12 cellular contexts compared by ENCODE assay signal in genomic region chr15:78840661-78841060, GRCh38. TPM values are rescaled to one million over a fixed set of nuclear protein-coding genes. Genes with fewer than 3 reads are reported as not detected.
DNase-seq lines count a peak whose midpoint lies in the region; ATAC-seq and TF ChIP-seq lines count a peak whose summit lies in the region.
"Had no signal": no experiment of that assay in that cellular context is flagged by ENCODE, and none has a peak within 500 bp of the region (broad histone marks: within the 10 kb centered on the region; RNA-seq: fewer than 3 reads in every experiment).

No MANE protein-coding gene starts in this region.

- intact Hi-C loops in activated T-helper 2 cell treated with anti-CD3 and anti-CD28 coated beads, Interferon-gamma antibody, Interleukin-2, Interleukin-4, amounts not matched to agents 10 μg/mL and 5 μg/mL and 100 μg/mL, durations not matched to agents 14 hours and 24 hours and 36 hours (cut with micrococcal nuclease) = no loop called here
- intact Hi-C loops in lower lobe of right lung (cut with DNase I) = no loop called here

- H3K36me3 Mint-ChIP-seq in activated T-helper 2 cell treated with anti-CD3 and anti-CD28 coated beads, Interferon-gamma antibody, Interleukin-2, Interleukin-4, amounts not matched to agents 10 μg/mL and 5 μg/mL and 100 μg/mL, durations not matched to agents 14 hours and 24 hours and 36 hours (ENCODE audit: low read depth) = no peaks in the 10 kb centered on the region

- DNase-seq in CMK (ENCODE audit: low read depth) (peak; percentile 8), HT1080 (ENCODE audit: low read depth) (peak; percentile 81), lower lobe of right lung (peak; percentile 49), anterior cingulate cortex (lab: John Stamatoyannopoulos, UW) (no peak), SHP77 (lab: John Stamatoyannopoulos, UW) (no peak), NCI-H345 (lab: John Stamatoyannopoulos, UW) (no peak), HK-2 (ENCODE audit: unreplicated experiment) (no peak)
- no peak for DNase-seq in activated T-helper 2 cell treated with anti-CD3 and anti-CD28 coated beads, Interferon-gamma antibody, Interleukin-2, Interleukin-4, amounts not matched to agents 10 μg/mL and 5 μg/mL and 100 μg/mL, durations not matched to agents 14 hours and 24 hours and 36 hours (ENCODE audit: low spot score)
- DNase-seq: activated CD4-positive, alpha-beta T cell treated with anti-CD3 and anti-CD28 coated beads, Interleukin-2, amount 10 ng/mL, durations not matched to agents 7 days and 5 days; stimulated activated CD4-positive, alpha-beta T cell treated with anti-CD3 and anti-CD28 coated beads, Interleukin-15, amount 100 ng/mL, for 24 hours; trophoblast cell had no signal

- H3K4me3 Mint-ChIP-seq in activated T-helper 2 cell treated with anti-CD3 and anti-CD28 coated beads, Interferon-gamma antibody, Interleukin-2, Interleukin-4, amounts not matched to agents 10 μg/mL and 5 μg/mL and 100 μg/mL, durations not matched to agents 14 hours and 24 hours and 36 hours (ENCODE audit: low read depth) = no peak overlapping the region
- H3K4me3 Mint-ChIP-seq: activated CD4-positive, alpha-beta T cell treated with anti-CD3 and anti-CD28 coated beads, Interleukin-2, amount 10 ng/mL, durations not matched to agents 7 days and 5 days had no signal

- H3K4me3 ChIP-seq in lower lobe of right lung = no peak overlapping the region

- H3K4me1 Mint-ChIP-seq in activated T-helper 2 cell treated with anti-CD3 and anti-CD28 coated beads, Interferon-gamma antibody, Interleukin-2, Interleukin-4, amounts not matched to agents 10 μg/mL and 5 μg/mL and 100 μg/mL, durations not matched to agents 14 hours and 24 hours and 36 hours (ENCODE audit: low read depth) = peaks cover 7% of the 10 kb centered on the region
- H3K4me1 Mint-ChIP-seq: activated CD4-positive, alpha-beta T cell treated with anti-CD3 and anti-CD28 coated beads, Interleukin-2, amount 10 ng/mL, durations not matched to agents 7 days and 5 days had no signal

- no peaks in the 10 kb centered on the region for H3K4me1 ChIP-seq in lower lobe of right lung

- no peaks in the 10 kb centered on the region for H3K36me3 ChIP-seq in lower lobe of right lung

- peak overlapping the region; percentile 73 for H3K27ac Mint-ChIP-seq in activated T-helper 2 cell treated with anti-CD3 and anti-CD28 coated beads, Interferon-gamma antibody, Interleukin-2, Interleukin-4, amounts not matched to agents 10 μg/mL and 5 μg/mL and 100 μg/mL, durations not matched to agents 14 hours and 24 hours and 36 hours
- H3K27ac Mint-ChIP-seq: activated CD4-positive, alpha-beta T cell treated with anti-CD3 and anti-CD28 coated beads, Interleukin-2, amount 10 ng/mL, durations not matched to agents 7 days and 5 days had no signal

- no peak overlapping the region for H3K27ac ChIP-seq in lower lobe of right lung

- H3K27me3 ChIP-seq in lower lobe of right lung (ENCODE audit: low read depth) = no peaks in the 10 kb centered on the region

- no peak for TF ChIP-seq CTCF in lower lobe of right lung (IDR thresholded peaks at IDR 0.05)

- no peaks in the 10 kb centered on the region for H3K9me3 ChIP-seq in lower lobe of right lung

- ATAC-seq in lower lobe of right lung = peak in 1 of 2 donors; percentile 77
- ATAC-seq: Panc1 had no signal

- no peaks in the 10 kb centered on the region for H3K9me3 Mint-ChIP-seq in activated T-helper 2 cell treated with anti-CD3 and anti-CD28 coated beads, Interferon-gamma antibody, Interleukin-2, Interleukin-4, amounts not matched to agents 10 μg/mL and 5 μg/mL and 100 μg/mL, durations not matched to agents 14 hours and 24 hours and 36 hours
- H3K9me3 Mint-ChIP-seq: activated CD4-positive, alpha-beta T cell treated with anti-CD3 and anti-CD28 coated beads, Interleukin-2, amount 10 ng/mL, durations not matched to agents 7 days and 5 days had no signal

- peaks cover 4% of the 10 kb centered on the region for H3K27me3 Mint-ChIP-seq in activated T-helper 2 cell treated with anti-CD3 and anti-CD28 coated beads, Interferon-gamma antibody, Interleukin-2, Interleukin-4, amounts not matched to agents 10 μg/mL and 5 μg/mL and 100 μg/mL, durations not matched to agents 14 hours and 24 hours and 36 hours (ENCODE audit: low read depth)
- H3K27me3 Mint-ChIP-seq: activated CD4-positive, alpha-beta T cell treated with anti-CD3 and anti-CD28 coated beads, Interleukin-2, amount 10 ng/mL, durations not matched to agents 7 days and 5 days had no signal

RNA-seq across cellular contexts. Expression of gene ADAMTS7, which starts 29.4 kb away (rescaled TPM):
- 0.23 and 0.96 TPM in 2 replicates for total RNA-seq in HT1080 (2014; rRNA removed; shearing (Covaris generic))
- 3.4 and 3.7 TPM in 2 replicates for polyA plus RNA-seq in HT1080 (2015; cell fraction: cytosol; rRNA removed)
- 18.6 and 20.0 TPM in 2 replicates for polyA plus RNA-seq in HT1080 (2015; cell fraction: nucleus; rRNA removed)
- total RNA-seq in activated T-helper 2 cell treated with anti-CD3 and anti-CD28 coated beads, Interferon-gamma antibody, Interleukin-2, Interleukin-4, amounts not matched to agents 10 μg/mL and 5 μg/mL and 100 μg/mL, durations not matched to agents 14 hours and 24 hours and 36 hours = 6.9 and 7.2 TPM in 2 replicates
- 5.3 TPM for total RNA-seq in lower lobe of right lung

RNA-seq across cellular contexts. Expression of gene MORF4L1, which starts 32.0 kb away (rescaled TPM):
- 179 and 351 TPM in 2 replicates for total RNA-seq in HT1080 (2014; rRNA removed; shearing (Covaris generic))
- polyA plus RNA-seq in HT1080 (2015; cell fraction: cytosol; rRNA removed) = 394 and 487 TPM in 2 replicates
- polyA plus RNA-seq in HT1080 (2015; cell fraction: nucleus; rRNA removed) = 223 and 253 TPM in 2 replicates
- total RNA-seq in activated T-helper 2 cell treated with anti-CD3 and anti-CD28 coated beads, Interferon-gamma antibody, Interleukin-2, Interleukin-4, amounts not matched to agents 10 μg/mL and 5 μg/mL and 100 μg/mL, durations not matched to agents 14 hours and 24 hours and 36 hours = 293 and 302 TPM in 2 replicates
- total RNA-seq in lower lobe of right lung = 289 TPM

Comparison
In these comparisons a context has a peak if more than half of its experiments do, and no peak if none do; other contexts are left out.
1. DNase-seq: peak in CMK (single experiment), HT1080 (single experiment) and lower lobe of right lung (single experiment); none in activated T-helper 2 cell treated with anti-CD3 and anti-CD28 coated beads, Interferon-gamma antibody, Interleukin-2, Interleukin-4, amounts not matched to agents 10 μg/mL and 5 μg/mL and 100 μg/mL, durations not matched to agents 14 hours and 24 hours and 36 hours (single experiment), anterior cingulate cortex (0 of 58), SHP77 (0 of 2), NCI-H345 (single experiment) and HK-2 (single experiment).